ENCODE assay signal across 10 cellular contexts in genomic region chr11:44573333-44573732, GRCh38. TPM values are rescaled to one million over a fixed set of nuclear protein-coding genes. Genes with fewer than 3 reads are reported as not detected.
DNase-seq lines count a peak whose midpoint lies in the region; ATAC-seq and TF ChIP-seq lines count a peak whose summit lies in the region.
"Had no signal": no experiment of that assay in that cellular context is flagged by ENCODE, and none has a peak within 500 bp of the region (broad histone marks: within the 10 kb centered on the region; RNA-seq: fewer than 3 reads in every experiment).

No MANE protein-coding gene starts in this region.

- peak overlapping the region; percentile 51 for H3K4me3 Mint-ChIP-seq in activated CD4-positive, alpha-beta T cell treated with anti-CD3 and anti-CD28 coated beads for 36 hours
- H3K4me3 Mint-ChIP-seq in stimulated activated effector memory CD8-positive, alpha-beta T cell treated with anti-CD3 and anti-CD28 coated beads, Interleukin-12 subunit alpha, Interleukin-12 subunit beta, amount 100 ng/mL, for 72 hours, result peak overlapping the region; percentile 85
- H3K4me3 Mint-ChIP-seq: neural progenitor cell had no signal

- H3K4me3 ChIP-seq in effector memory CD4-positive, alpha-beta T cell (ENCODE audit: insufficient read depth, low read depth, low read length, poor library complexity, severe bottlenecking), result peak overlapping the region; percentile 15
- H3K4me3 ChIP-seq: neural progenitor cell had no signal

- DNase-seq in activated CD4-positive, alpha-beta T cell treated with anti-CD3 and anti-CD28 coated beads for 36 hours, result peak; percentile 56
- DNase-seq in activated CD4-positive, alpha-beta T cell treated with anti-CD3 and anti-CD28 coated beads, Interleukin-2, amount 50 U/mL, for 4 hours, result no peak
- DNase-seq in NCI-H226 (peak; percentile 86), HT-29 (ENCODE audit: low spot score) (no peak), DMS114 treated with DMSO at 0.1 percent for 48 hours (lab: John Stamatoyannopoulos, UW; ENCODE audit: unreplicated experiment) (no peak), GM20000 (ENCODE audit: low spot score) (no peak)
- no peak for DNase-seq in effector memory CD4-positive, alpha-beta T cell
- DNase-seq in stimulated activated effector memory CD8-positive, alpha-beta T cell treated with anti-CD3 and anti-CD28 coated beads, Interleukin-12 subunit alpha, Interleukin-12 subunit beta, amount 100 ng/mL, for 72 hours (ENCODE audit: low spot score in 2 of 2), result no peak
- DNase-seq: ACHN had no signal

- peak overlapping the region; percentile 71 for H3K27ac ChIP-seq in effector memory CD4-positive, alpha-beta T cell (ENCODE audit: insufficient read depth, low read length, poor library complexity, severe bottlenecking)
- H3K27ac ChIP-seq: neural progenitor cell had no signal

- H3K9me3 Mint-ChIP-seq in activated CD4-positive, alpha-beta T cell treated with anti-CD3 and anti-CD28 coated beads for 36 hours (ENCODE audit: low read depth), result no peaks in the 10 kb centered on the region
- no peaks in the 10 kb centered on the region for H3K9me3 Mint-ChIP-seq in stimulated activated effector memory CD8-positive, alpha-beta T cell treated with anti-CD3 and anti-CD28 coated beads, Interleukin-12 subunit alpha, Interleukin-12 subunit beta, amount 100 ng/mL, for 72 hours
- H3K9me3 Mint-ChIP-seq: neural progenitor cell had no signal

- H3K27ac Mint-ChIP-seq in activated CD4-positive, alpha-beta T cell treated with anti-CD3 and anti-CD28 coated beads for 36 hours, result peak overlapping the region; percentile 100
- H3K27ac Mint-ChIP-seq in stimulated activated effector memory CD8-positive, alpha-beta T cell treated with anti-CD3 and anti-CD28 coated beads, Interleukin-12 subunit alpha, Interleukin-12 subunit beta, amount 100 ng/mL, for 72 hours, result peak overlapping the region; percentile 98
- H3K27ac Mint-ChIP-seq: neural progenitor cell had no signal

- H3K36me3 ChIP-seq in effector memory CD4-positive, alpha-beta T cell (ENCODE audit: control insufficient read depth, insufficient read depth, low read length), result no peaks in the 10 kb centered on the region
- H3K36me3 ChIP-seq: neural progenitor cell had no signal

- CTCF ChIA-PET in activated CD4-positive, alpha-beta T cell treated with anti-CD3 and anti-CD28 coated beads for 36 hours (lab: Charles Lee), result interaction anchor here (2.2 to 3.1 kb wide), 2 partner anchors 9 to 17 kb away, joined by 6 to 16 read pairs; no protein-coding TSS in a partner anchor

- no peaks in the 10 kb centered on the region for H3K27me3 ChIP-seq in effector memory CD4-positive, alpha-beta T cell (replicated peaks; ENCODE audit: control insufficient read depth, insufficient read depth, low read length, poor library complexity, severe bottlenecking)
- H3K27me3 ChIP-seq: neural progenitor cell had no signal

- POLR2A ChIA-PET in activated CD4-positive, alpha-beta T cell treated with anti-CD3 and anti-CD28 coated beads for 36 hours (lab: Charles Lee), result interaction anchor here (1.4 kb wide), 1 partner anchor 8 kb away, joined by 5 read pairs; the partner anchor contains the start of gene CD82

- H3K27me3 Mint-ChIP-seq in activated CD4-positive, alpha-beta T cell treated with anti-CD3 and anti-CD28 coated beads for 36 hours, result no peaks in the 10 kb centered on the region

- H3K36me3 Mint-ChIP-seq in activated CD4-positive, alpha-beta T cell treated with anti-CD3 and anti-CD28 coated beads for 36 hours (ENCODE audit: low read depth), result peaks cover 41% of the 10 kb centered on the region
- peaks cover 87% of the 10 kb centered on the region for H3K36me3 Mint-ChIP-seq in stimulated activated effector memory CD8-positive, alpha-beta T cell treated with anti-CD3 and anti-CD28 coated beads, Interleukin-12 subunit alpha, Interleukin-12 subunit beta, amount 100 ng/mL, for 72 hours

- peak; percentile 7 for ATAC-seq in activated CD4-positive, alpha-beta T cell treated with anti-CD3 and anti-CD28 coated beads for 36 hours
- ATAC-seq in stimulated activated effector memory CD8-positive, alpha-beta T cell treated with anti-CD3 and anti-CD28 coated beads, Interleukin-12 subunit alpha, Interleukin-12 subunit beta, amount 100 ng/mL, for 72 hours, result no peak

- H3K4me1 Mint-ChIP-seq in activated CD4-positive, alpha-beta T cell treated with anti-CD3 and anti-CD28 coated beads for 36 hours, result peaks cover 92% of the 10 kb centered on the region
- peaks cover 97% of the 10 kb centered on the region for H3K4me1 Mint-ChIP-seq in stimulated activated effector memory CD8-positive, alpha-beta T cell treated with anti-CD3 and anti-CD28 coated beads, Interleukin-12 subunit alpha, Interleukin-12 subunit beta, amount 100 ng/mL, for 72 hours

- intact Hi-C loops in activated CD4-positive, alpha-beta T cell treated with anti-CD3 and anti-CD28 coated beads for 36 hours (cut with DNase I, micrococcal nuclease), result no loop called here

- no peaks in the 10 kb centered on the region for H3K9me3 ChIP-seq in effector memory CD4-positive, alpha-beta T cell (ENCODE audit: control insufficient read depth, low read length)

- H3K4me1 ChIP-seq in effector memory CD4-positive, alpha-beta T cell (ENCODE audit: control insufficient read depth, insufficient read depth, low read length, poor library complexity, severe bottlenecking), result peaks cover 93% of the 10 kb centered on the region

- TF ChIP-seq CTCF in GM20000 (IDR thresholded peaks at IDR 0.05; ENCODE audit: extremely low read depth, missing control alignments), result no peak

RNA-seq across cellular contexts. Expression of gene CD82, which starts 7.9 kb away (rescaled TPM):
- total RNA-seq in activated CD4-positive, alpha-beta T cell treated with anti-CD3 and anti-CD28 coated beads for 36 hours, result 100 to 1,000 TPM; 239 to 272 TPM
- 159 and 173 TPM in 2 replicates for total RNA-seq in HT-29 (2014; rRNA removed; shearing (Covaris generic))

Comparison
In these comparisons a context has a peak if more than half of its experiments do, and no peak if none do; other contexts are left out.
1. DNase-seq: peak in activated CD4-positive, alpha-beta T cell treated with anti-CD3 and anti-CD28 coated beads for 36 hours (single experiment) and NCI-H226 (single experiment); none in activated CD4-positive, alpha-beta T cell treated with anti-CD3 and anti-CD28 coated beads, Interleukin-2, amount 50 U/mL, for 4 hours (0 of 2), effector memory CD4-positive, alpha-beta T cell (0 of 3), stimulated activated effector memory CD8-positive, alpha-beta T cell treated with anti-CD3 and anti-CD28 coated beads, Interleukin-12 subunit alpha, Interleukin-12 subunit beta, amount 100 ng/mL, for 72 hours (0 of 2), HT-29 (single experiment), DMS114 treated with DMSO at 0.1 percent for 48 hours (single experiment) and GM20000 (single experiment).